Comparison of ENCODE assay signal across 2 cellular contexts in the genomic region with DNA sequence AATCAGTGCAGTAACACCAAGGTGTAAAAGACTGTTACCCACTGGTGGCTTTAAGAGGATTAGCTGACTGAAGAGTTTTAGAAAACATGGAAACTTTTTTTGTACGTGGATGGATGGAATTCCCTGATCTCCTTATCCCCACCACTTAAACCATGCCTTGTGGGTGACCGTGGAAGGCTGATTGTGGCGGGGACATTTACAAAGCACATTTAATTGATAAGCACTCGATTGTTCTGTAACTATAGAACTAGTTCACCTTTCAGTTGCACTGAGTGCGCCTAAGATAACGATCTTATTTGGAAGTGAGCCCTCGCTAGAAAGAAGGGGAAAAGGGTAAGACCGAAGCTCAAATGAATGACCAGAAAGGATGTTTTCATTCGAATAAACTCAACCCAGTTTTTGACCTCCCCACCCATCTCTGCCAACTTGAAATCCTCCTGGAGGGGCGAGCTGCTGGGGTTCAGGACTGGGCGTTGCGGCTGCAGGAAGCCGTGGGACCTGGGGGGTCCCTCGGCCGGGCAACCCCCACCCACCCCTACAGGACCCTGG.
TF ChIP-seq lines count a peak whose summit lies in the region.

No MANE protein-coding gene starts in this region.

TF ChIP-seq in GM12878, 131 proteins besides CTCF, POLR2A, EP300 and RAD21 (continues in another document):
- TF ChIP-seq RUNX3 (IDR thresholded peaks at IDR 0.05; ENCODE audit: low read length) = 0 out of 2 replicates have a peak, but pooled peaks have one; percentile 12
- no peak for TF ChIP-seq ZNF217 (IDR thresholded peaks at IDR 0.05)
- no peak for TF ChIP-seq SP1 (IDR thresholded peaks at IDR 0.05; ENCODE audit: low read depth, low read length)
- TF ChIP-seq, protein P1, sequence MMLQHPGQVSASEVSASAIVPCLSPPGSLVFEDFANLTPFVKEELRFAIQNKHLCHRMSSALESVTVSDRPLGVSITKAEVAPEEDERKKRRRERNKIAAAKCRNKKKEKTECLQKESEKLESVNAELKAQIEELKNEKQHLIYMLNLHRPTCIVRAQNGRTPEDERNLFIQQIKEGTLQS (IDR thresholded peaks at IDR 0.05; ENCODE audit: borderline replicate concordance, extremely low read depth, low read depth, low read length) = no peak
- TF ChIP-seq EGR1 (IDR thresholded peaks at IDR 0.05; ENCODE audit: borderline replicate concordance in 1 of 2, low read depth in 2 of 2, low read length in 2 of 2) = no peak
- no peak for TF ChIP-seq ESRRA (IDR thresholded peaks at IDR 0.05; ENCODE audit: low read length)
- TF ChIP-seq CHD1 (IDR thresholded peaks at IDR 0.05; ENCODE audit: low read depth, low read length) = no peak
- TF ChIP-seq ZSCAN29 (IDR thresholded peaks at IDR 0.05) = no peak
- TF ChIP-seq TCF12 (IDR thresholded peaks at IDR 0.05; ENCODE audit: low read depth, low read length) = no peak
- TF ChIP-seq, protein P2, sequence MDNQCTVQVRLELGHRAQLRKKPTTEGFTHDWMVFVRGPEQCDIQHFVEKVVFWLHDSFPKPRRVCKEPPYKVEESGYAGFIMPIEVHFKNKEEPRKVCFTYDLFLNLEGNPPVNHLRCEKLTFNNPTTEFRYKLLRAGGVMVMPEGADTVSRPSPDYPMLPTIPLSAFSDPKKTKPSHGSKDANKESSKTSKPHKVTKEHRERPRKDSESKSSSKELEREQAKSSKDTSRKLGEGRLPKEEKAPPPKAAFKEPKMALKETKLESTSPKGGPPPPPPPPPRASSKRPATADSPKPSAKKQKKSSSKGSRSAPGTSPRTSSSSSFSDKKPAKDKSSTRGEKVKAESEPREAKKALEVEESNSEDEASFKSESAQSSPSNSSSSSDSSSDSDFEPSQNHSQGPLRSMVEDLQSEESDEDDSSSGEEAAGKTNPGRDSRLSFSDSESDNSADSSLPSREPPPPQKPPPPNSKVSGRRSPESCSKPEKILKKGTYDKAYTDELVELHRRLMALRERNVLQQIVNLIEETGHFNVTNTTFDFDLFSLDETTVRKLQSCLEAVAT (IDR thresholded peaks at IDR 0.05) = no peak
- TF ChIP-seq FOXM1 (IDR thresholded peaks at IDR 0.05; ENCODE audit: low read depth, low read length) = peak; percentile 9; the same call in 1 of the 2 replicates
- peak in 1 of 2 experiments; percentile 7; a peak in 2 of 4 replicates for TF ChIP-seq IKZF2 (IDR thresholded peaks at IDR 0.05)
- TF ChIP-seq RELA (IDR thresholded peaks at IDR 0.05; ENCODE audit: borderline replicate concordance, partially characterized antibody) = peak; percentile 61
- TF ChIP-seq EED (IDR thresholded peaks at IDR 0.05; ENCODE audit: low read depth) = no peak
- TF ChIP-seq DPF2 (IDR thresholded peaks at IDR 0.05) = no peak
- TF ChIP-seq HCFC1 (IDR thresholded peaks at IDR 0.05; ENCODE audit: low read length) = no peak
- TF ChIP-seq ZNF207 (IDR thresholded peaks at IDR 0.05; ENCODE audit: borderline replicate concordance) = 0 out of 2 replicates have a peak, but pooled peaks have one; percentile 3
- TF ChIP-seq ZNF24 (IDR thresholded peaks at IDR 0.05) = no peak
- no peak for TF ChIP-seq RFX5 (IDR thresholded peaks at IDR 0.05; ENCODE audit: low read depth, low read length)
- TF ChIP-seq SPI1 (IDR thresholded peaks at IDR 0.05; ENCODE audit: borderline replicate concordance, insufficient read depth, low read depth, low read length) = no peak
- no peak for TF ChIP-seq WRNIP1 (IDR thresholded peaks at IDR 0.05; ENCODE audit: borderline replicate concordance, low read depth, low read length)
- no peak for TF ChIP-seq NR2C2 (IDR thresholded peaks at IDR 0.05; ENCODE audit: borderline replicate concordance, control insufficient read depth, insufficient read length, low read depth)
- TF ChIP-seq, protein P3, sequence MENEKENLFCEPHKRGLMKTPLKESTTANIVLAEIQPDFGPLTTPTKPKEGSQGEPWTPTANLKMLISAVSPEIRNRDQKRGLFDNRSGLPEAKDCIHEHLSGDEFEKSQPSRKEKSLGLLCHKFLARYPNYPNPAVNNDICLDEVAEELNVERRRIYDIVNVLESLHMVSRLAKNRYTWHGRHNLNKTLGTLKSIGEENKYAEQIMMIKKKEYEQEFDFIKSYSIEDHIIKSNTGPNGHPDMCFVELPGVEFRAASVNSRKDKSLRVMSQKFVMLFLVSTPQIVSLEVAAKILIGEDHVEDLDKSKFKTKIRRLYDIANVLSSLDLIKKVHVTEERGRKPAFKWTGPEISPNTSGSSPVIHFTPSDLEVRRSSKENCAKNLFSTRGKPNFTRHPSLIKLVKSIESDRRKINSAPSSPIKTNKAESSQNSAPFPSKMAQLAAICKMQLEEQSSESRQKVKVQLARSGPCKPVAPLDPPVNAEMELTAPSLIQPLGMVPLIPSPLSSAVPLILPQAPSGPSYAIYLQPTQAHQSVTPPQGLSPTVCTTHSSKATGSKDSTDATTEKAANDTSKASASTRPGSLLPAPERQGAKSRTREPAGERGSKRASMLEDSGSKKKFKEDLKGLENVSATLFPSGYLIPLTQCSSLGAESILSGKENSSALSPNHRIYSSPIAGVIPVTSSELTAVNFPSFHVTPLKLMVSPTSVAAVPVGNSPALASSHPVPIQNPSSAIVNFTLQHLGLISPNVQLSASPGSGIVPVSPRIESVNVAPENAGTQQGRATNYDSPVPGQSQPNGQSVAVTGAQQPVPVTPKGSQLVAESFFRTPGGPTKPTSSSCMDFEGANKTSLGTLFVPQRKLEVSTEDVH (IDR thresholded peaks at IDR 0.05; ENCODE audit: low read depth, partially characterized antibody) = no peak
- TF ChIP-seq TAF1 (IDR thresholded peaks at IDR 0.05; ENCODE audit: borderline replicate concordance, low read depth, low read length) = 0 out of 2 replicates have a peak, but pooled peaks have one; percentile 9
- TF ChIP-seq FOXK2 (IDR thresholded peaks at IDR 0.05) = no peak
- peak; percentile 56; the same call in 1 of the 2 replicates for TF ChIP-seq PML (IDR thresholded peaks at IDR 0.05; ENCODE audit: low read length)
- TF ChIP-seq LARP7 (IDR thresholded peaks at IDR 0.05) = no peak
- TF ChIP-seq SUZ12 (IDR thresholded peaks at IDR 0.05; ENCODE audit: unreplicated experiment) = no peak
- no peak for TF ChIP-seq MEF2A (IDR thresholded peaks at IDR 0.05; ENCODE audit: insufficient read depth, low read depth, low read length)
- TF ChIP-seq NR2F1 (conservative IDR thresholded peaks at IDR 0.05) = no peak
- no peak for TF ChIP-seq HDGF (IDR thresholded peaks at IDR 0.05)
- TF ChIP-seq, protein P4, sequence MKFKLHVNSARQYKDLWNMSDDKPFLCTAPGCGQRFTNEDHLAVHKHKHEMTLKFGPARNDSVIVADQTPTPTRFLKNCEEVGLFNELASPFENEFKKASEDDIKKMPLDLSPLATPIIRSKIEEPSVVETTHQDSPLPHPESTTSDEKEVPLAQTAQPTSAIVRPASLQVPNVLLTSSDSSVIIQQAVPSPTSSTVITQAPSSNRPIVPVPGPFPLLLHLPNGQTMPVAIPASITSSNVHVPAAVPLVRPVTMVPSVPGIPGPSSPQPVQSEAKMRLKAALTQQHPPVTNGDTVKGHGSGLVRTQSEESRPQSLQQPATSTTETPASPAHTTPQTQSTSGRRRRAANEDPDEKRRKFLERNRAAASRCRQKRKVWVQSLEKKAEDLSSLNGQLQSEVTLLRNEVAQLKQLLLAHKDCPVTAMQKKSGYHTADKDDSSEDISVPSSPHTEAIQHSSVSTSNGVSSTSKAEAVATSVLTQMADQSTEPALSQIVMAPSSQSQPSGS (IDR thresholded peaks at IDR 0.05; ENCODE audit: low read length) = 0 out of 2 replicates have a peak, but pooled peaks have one; percentile 41
- no peak for TF ChIP-seq NFIC (IDR thresholded peaks at IDR 0.05; ENCODE audit: low read depth, low read length)

TF ChIP-seq in HepG2, 621 proteins besides CTCF, POLR2A, EP300 and RAD21 (continues in another document):
- TF ChIP-seq, protein P5, sequence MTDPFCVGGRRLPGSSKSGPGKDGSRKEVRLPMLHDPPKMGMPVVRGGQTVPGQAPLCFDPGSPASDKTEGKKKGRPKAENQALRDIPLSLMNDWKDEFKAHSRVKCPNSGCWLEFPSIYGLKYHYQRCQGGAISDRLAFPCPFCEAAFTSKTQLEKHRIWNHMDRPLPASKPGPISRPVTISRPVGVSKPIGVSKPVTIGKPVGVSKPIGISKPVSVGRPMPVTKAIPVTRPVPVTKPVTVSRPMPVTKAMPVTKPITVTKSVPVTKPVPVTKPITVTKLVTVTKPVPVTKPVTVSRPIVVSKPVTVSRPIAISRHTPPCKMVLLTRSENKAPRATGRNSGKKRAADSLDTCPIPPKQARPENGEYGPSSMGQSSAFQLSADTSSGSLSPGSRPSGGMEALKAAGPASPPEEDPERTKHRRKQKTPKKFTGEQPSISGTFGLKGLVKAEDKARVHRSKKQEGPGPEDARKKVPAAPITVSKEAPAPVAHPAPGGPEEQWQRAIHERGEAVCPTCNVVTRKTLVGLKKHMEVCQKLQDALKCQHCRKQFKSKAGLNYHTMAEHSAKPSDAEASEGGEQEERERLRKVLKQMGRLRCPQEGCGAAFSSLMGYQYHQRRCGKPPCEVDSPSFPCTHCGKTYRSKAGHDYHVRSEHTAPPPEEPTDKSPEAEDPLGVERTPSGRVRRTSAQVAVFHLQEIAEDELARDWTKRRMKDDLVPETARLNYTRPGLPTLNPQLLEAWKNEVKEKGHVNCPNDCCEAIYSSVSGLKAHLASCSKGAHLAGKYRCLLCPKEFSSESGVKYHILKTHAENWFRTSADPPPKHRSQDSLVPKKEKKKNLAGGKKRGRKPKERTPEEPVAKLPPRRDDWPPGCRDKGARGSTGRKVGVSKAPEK (CRISPR knock-in tag; IDR thresholded peaks at IDR 0.05; ENCODE audit: borderline replicate concordance) = 0 out of 2 replicates have a peak, but pooled peaks have one; percentile 31
- 0 out of 2 replicates have a peak, but pooled peaks have one; percentile 21 for TF ChIP-seq ZNF746 (CRISPR knock-in tag; IDR thresholded peaks at IDR 0.05)
- TF ChIP-seq SIN3A (IDR thresholded peaks at IDR 0.05; ENCODE audit: borderline replicate concordance, low read depth, low read length) = 0 out of 2 replicates have a peak, but pooled peaks have one; percentile 4
- no peak for TF ChIP-seq IRF2 (CRISPR knock-in tag; IDR thresholded peaks at IDR 0.05)
- TF ChIP-seq, protein P6, sequence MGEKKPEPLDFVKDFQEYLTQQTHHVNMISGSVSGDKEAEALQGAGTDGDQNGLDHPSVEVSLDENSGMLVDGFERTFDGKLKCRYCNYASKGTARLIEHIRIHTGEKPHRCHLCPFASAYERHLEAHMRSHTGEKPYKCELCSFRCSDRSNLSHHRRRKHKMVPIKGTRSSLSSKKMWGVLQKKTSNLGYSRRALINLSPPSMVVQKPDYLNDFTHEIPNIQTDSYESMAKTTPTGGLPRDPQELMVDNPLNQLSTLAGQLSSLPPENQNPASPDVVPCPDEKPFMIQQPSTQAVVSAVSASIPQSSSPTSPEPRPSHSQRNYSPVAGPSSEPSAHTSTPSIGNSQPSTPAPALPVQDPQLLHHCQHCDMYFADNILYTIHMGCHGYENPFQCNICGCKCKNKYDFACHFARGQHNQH (CRISPR knock-in tag; IDR thresholded peaks at IDR 0.05) = no peak
- no peak for TF ChIP-seq TEAD3 (CRISPR knock-in tag; optimal IDR thresholded peaks at IDR 0.05; ENCODE audit: borderline replicate concordance)
- TF ChIP-seq, protein P7, sequence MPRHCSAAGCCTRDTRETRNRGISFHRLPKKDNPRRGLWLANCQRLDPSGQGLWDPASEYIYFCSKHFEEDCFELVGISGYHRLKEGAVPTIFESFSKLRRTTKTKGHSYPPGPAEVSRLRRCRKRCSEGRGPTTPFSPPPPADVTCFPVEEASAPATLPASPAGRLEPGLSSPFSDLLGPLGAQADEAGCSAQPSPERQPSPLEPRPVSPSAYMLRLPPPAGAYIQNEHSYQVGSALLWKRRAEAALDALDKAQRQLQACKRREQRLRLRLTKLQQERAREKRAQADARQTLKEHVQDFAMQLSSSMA (CRISPR knock-in tag; IDR thresholded peaks at IDR 0.05) = no peak
- peak; percentile 31; the same call in 1 of the 2 replicates for TF ChIP-seq ZNF782 (CRISPR knock-in tag; IDR thresholded peaks at IDR 0.05; ENCODE audit: borderline replicate concordance)
- TF ChIP-seq ZNF775 (CRISPR knock-in tag; IDR thresholded peaks at IDR 0.05; ENCODE audit: borderline replicate concordance) = no peak
- 0 out of 2 replicates have a peak, but pooled peaks have one; percentile 47 for TF ChIP-seq KDM3A (CRISPR knock-in tag; IDR thresholded peaks at IDR 0.05; ENCODE audit: low read depth)
- TF ChIP-seq, protein P8, sequence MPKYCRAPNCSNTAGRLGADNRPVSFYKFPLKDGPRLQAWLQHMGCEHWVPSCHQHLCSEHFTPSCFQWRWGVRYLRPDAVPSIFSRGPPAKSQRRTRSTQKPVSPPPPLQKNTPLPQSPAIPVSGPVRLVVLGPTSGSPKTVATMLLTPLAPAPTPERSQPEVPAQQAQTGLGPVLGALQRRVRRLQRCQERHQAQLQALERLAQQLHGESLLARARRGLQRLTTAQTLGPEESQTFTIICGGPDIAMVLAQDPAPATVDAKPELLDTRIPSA (CRISPR knock-in tag; IDR thresholded peaks at IDR 0.05; ENCODE audit: borderline replicate concordance) = no peak
- TF ChIP-seq, protein P4 (CRISPR knock-in tag; IDR thresholded peaks at IDR 0.05) = 0 out of 2 replicates have a peak, but pooled peaks have one; percentile 16
- TF ChIP-seq ZNF572 (CRISPR knock-in tag; IDR thresholded peaks at IDR 0.05) = 0 out of 2 replicates have a peak, but pooled peaks have one; percentile 33
- TF ChIP-seq, protein P9, sequence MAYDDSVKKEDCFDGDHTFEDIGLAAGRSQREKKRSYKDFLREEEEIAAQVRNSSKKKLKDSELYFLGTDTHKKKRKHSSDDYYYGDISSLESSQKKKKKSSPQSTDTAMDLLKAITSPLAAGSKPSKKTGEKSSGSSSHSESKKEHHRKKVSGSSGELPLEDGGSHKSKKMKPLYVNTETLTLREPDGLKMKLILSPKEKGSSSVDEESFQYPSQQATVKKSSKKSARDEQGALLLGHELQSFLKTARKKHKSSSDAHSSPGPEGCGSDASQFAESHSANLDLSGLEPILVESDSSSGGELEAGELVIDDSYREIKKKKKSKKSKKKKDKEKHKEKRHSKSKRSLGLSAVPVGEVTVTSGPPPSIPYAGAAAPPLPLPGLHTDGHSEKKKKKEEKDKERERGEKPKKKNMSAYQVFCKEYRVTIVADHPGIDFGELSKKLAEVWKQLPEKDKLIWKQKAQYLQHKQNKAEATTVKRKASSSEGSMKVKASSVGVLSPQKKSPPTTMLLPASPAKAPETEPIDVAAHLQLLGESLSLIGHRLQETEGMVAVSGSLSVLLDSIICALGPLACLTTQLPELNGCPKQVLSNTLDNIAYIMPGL (CRISPR knock-in tag; IDR thresholded peaks at IDR 0.05; ENCODE audit: borderline replicate concordance in 1 of 2, low read depth in 1 of 2) = peak in 1 of 2 experiments; percentile 1; a peak in 3 of 4 replicates
- TF ChIP-seq FOSL1 (CRISPR knock-in tag; IDR thresholded peaks at IDR 0.05; ENCODE audit: borderline replicate concordance) = no peak
- TF ChIP-seq GTF2F1 (IDR thresholded peaks at IDR 0.05; ENCODE audit: low read length) = no peak
